Comparison of ENCODE assay signal across 8 cellular contexts in the genomic region with DNA sequence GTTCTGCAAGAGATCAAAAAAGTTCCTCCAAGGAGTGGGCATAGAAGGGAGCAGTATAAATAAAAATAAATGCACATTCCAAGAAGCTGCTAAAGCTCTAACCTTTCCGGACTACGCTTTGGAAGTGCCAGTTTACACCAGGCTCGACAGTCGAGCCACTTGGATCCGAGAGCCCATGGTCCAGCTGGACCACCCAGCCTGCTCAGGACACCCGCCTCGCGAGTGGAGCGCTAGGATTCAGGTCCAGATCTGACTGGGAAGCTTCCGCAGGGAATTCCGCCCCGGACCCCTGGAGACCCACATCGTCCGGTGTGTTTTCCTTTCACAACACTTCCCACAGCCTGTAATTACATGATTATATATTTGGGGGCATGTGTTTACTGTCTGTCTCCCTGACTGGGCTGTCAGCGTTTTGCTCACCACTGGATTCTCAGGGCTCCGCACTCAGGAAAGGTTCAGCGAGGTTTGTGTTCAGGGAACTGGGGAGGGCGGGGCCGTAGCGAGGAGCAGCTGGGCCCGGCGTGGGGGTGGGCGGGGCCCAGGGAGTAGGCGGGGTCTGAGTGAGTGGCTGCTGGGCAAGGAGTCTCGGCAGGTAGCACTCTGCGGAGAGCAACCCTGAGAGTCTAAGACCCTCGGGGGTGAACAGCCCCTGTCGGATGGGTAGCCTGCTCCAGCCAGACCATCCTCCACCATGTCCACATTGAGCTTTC. TPM values are rescaled to one million over a fixed set of nuclear protein-coding genes. Genes with fewer than 3 reads are reported as not detected.
DNase-seq lines count a peak whose midpoint lies in the region; ATAC-seq and TF ChIP-seq lines count a peak whose summit lies in the region.

No MANE protein-coding gene starts in this region.

- CTCF ChIA-PET in WTC11 (lab: Charles Lee) = interaction anchor here (0.8 to 2.6 kb wide), 4 partner anchors 16 to 545 kb away, joined by 3 to 30 read pairs (median 8); a partner anchor contains a TSS

- no peak overlapping the region for H3K9ac ChIP-seq in HUES6 (ENCODE audit: low read length)

- H3K4me1 Mint-ChIP-seq in WTC11 = peaks cover 10% of the 10 kb centered on the region

- in situ Hi-C loops in T47D (cut with HindIII; ENCODE audit: low pct_unique_long_range_greater_than_20kb, low sequenced_read_pairs) = no loop called here

- peaks cover 42% of the 10 kb centered on the region for H3K27me3 Mint-ChIP-seq in WTC11 (ENCODE audit: low read depth)

- H3K36me3 ChIP-seq in HUES6 (ENCODE audit: control insufficient read depth, insufficient read depth, low read length) = no peaks in the 10 kb centered on the region

- no peak for TF ChIP-seq CTCF in WTC11 (IDR thresholded peaks at IDR 0.05)

- ATAC-seq in GM19463 (IDR thresholded peaks at IDR 0.05; ENCODE audit: unreplicated experiment) (peak; percentile 73), WTC11 (peak; percentile 99)

- H3K36me3 Mint-ChIP-seq in WTC11 = no peaks in the 10 kb centered on the region

- H3K9me3 ChIP-seq in HUES6 (ENCODE audit: control insufficient read depth, insufficient read depth, low read depth, low read length) = 0 out of 2 replicates have a peak, but pooled peaks cover 3% of the 10 kb centered on the region

- peak overlapping the region; percentile 80 for H3K4me3 ChIP-seq in HUES6 (ENCODE audit: low read depth, low read length)

- POLR2A ChIA-PET in WTC11 (lab: Charles Lee) = no interaction called here

- no peak overlapping the region for H3K27ac ChIP-seq in HUES6 (ENCODE audit: low read depth, low read length)

- H3K27ac Mint-ChIP-seq in WTC11 = no peak overlapping the region

- H3K4me1 ChIP-seq in HUES6 (ENCODE audit: control insufficient read depth, insufficient read depth, low read length) = peaks cover 10% of the 10 kb centered on the region

- peak; percentile 85 for DNase-seq in AG08395 (ENCODE audit: low spot score)
- peak; percentile 90 for DNase-seq in WTC11 (ENCODE audit: low spot score)
- DNase-seq in T47D (ENCODE audit: low read depth in 1 of 2, low spot score in 1 of 2) = peak; percentile 83 to 84
- DNase-seq in islet precursor cell = peak; percentile 97
- peak; percentile 89 for DNase-seq in stimulated activated CD4-positive, alpha-beta T cell treated with anti-CD3 and anti-CD28 coated beads, Interleukin-15, amount 100 ng/mL, for 24 hours
- no peak for DNase-seq in NK-92 treated with Interleukin-12 subunit alpha and Interleukin-12 subunit beta, amount 100 ng/mL, for 24 hours (lab: John Stamatoyannopoulos, UW)

- H3K27me3 ChIP-seq in HUES6 (ENCODE audit: control insufficient read depth, insufficient read depth, low read length) = peaks cover 25% of the 10 kb centered on the region

- H3K9me3 Mint-ChIP-seq in WTC11 = peaks cover 6% of the 10 kb centered on the region

- peak overlapping the region; percentile 79 for H3K4me3 Mint-ChIP-seq in WTC11

TF ChIP-seq in WTC11, 78 proteins besides CTCF, POLR2A, EP300 and RAD21:
- no peak for TF ChIP-seq FOXP1 (CRISPR knock-in tag; IDR thresholded peaks at IDR 0.05; ENCODE audit: borderline replicate concordance)
- TF ChIP-seq, protein P1, sequence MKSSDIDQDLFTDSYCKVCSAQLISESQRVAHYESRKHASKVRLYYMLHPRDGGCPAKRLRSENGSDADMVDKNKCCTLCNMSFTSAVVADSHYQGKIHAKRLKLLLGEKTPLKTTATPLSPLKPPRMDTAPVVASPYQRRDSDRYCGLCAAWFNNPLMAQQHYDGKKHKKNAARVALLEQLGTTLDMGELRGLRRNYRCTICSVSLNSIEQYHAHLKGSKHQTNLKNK (CRISPR knock-in tag; IDR thresholded peaks at IDR 0.05) = no peak
- TF ChIP-seq NFATC4 (CRISPR knock-in tag; IDR thresholded peaks at IDR 0.05) = no peak
- TF ChIP-seq GABPB1 (CRISPR knock-in tag; IDR thresholded peaks at IDR 0.05) = no peak
- no peak for TF ChIP-seq NR1H2 (CRISPR knock-in tag; IDR thresholded peaks at IDR 0.05)
- no peak for TF ChIP-seq RORB (CRISPR knock-in tag; IDR thresholded peaks at IDR 0.05)
- TF ChIP-seq JUN (CRISPR knock-in tag; IDR thresholded peaks at IDR 0.05) = no peak
- no peak for TF ChIP-seq TEAD1 (CRISPR knock-in tag; IDR thresholded peaks at IDR 0.05)
- no peak for TF ChIP-seq NFYB (CRISPR knock-in tag; conservative IDR thresholded peaks at IDR 0.05; ENCODE audit: low read depth)
- TF ChIP-seq MYBL2 (CRISPR knock-in tag; IDR thresholded peaks at IDR 0.05) = no peak
- TF ChIP-seq, protein P2, sequence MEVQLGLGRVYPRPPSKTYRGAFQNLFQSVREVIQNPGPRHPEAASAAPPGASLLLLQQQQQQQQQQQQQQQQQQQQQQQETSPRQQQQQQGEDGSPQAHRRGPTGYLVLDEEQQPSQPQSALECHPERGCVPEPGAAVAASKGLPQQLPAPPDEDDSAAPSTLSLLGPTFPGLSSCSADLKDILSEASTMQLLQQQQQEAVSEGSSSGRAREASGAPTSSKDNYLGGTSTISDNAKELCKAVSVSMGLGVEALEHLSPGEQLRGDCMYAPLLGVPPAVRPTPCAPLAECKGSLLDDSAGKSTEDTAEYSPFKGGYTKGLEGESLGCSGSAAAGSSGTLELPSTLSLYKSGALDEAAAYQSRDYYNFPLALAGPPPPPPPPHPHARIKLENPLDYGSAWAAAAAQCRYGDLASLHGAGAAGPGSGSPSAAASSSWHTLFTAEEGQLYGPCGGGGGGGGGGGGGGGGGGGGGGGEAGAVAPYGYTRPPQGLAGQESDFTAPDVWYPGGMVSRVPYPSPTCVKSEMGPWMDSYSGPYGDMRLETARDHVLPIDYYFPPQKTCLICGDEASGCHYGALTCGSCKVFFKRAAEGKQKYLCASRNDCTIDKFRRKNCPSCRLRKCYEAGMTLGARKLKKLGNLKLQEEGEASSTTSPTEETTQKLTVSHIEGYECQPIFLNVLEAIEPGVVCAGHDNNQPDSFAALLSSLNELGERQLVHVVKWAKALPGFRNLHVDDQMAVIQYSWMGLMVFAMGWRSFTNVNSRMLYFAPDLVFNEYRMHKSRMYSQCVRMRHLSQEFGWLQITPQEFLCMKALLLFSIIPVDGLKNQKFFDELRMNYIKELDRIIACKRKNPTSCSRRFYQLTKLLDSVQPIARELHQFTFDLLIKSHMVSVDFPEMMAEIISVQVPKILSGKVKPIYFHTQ (CRISPR knock-in tag; IDR thresholded peaks at IDR 0.05) = no peak
- TF ChIP-seq, protein P3, sequence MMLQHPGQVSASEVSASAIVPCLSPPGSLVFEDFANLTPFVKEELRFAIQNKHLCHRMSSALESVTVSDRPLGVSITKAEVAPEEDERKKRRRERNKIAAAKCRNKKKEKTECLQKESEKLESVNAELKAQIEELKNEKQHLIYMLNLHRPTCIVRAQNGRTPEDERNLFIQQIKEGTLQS (CRISPR knock-in tag; conservative IDR thresholded peaks at IDR 0.05) = no peak
- TF ChIP-seq, protein P4, sequence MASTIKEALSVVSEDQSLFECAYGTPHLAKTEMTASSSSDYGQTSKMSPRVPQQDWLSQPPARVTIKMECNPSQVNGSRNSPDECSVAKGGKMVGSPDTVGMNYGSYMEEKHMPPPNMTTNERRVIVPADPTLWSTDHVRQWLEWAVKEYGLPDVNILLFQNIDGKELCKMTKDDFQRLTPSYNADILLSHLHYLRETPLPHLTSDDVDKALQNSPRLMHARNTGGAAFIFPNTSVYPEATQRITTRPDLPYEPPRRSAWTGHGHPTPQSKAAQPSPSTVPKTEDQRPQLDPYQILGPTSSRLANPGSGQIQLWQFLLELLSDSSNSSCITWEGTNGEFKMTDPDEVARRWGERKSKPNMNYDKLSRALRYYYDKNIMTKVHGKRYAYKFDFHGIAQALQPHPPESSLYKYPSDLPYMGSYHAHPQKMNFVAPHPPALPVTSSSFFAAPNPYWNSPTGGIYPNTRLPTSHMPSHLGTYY (CRISPR knock-in tag; IDR thresholded peaks at IDR 0.05) = no peak
- no peak for TF ChIP-seq CREB1 (CRISPR knock-in tag; IDR thresholded peaks at IDR 0.05)

RNA-seq across cellular contexts. Expression of a gene that starts 52.3 kb away (rescaled TPM):
- 15.2 to 18.0 TPM (median 16.8 TPM) in 3 replicates for total RNA-seq in WTC11 (2021)
